13 cellular contexts compared by ENCODE assay signal in genomic region chr18:2589345-2590060, GRCh38. TPM values are rescaled to one million over a fixed set of nuclear protein-coding genes. Genes with fewer than 3 reads are reported as not detected.
DNase-seq lines count a peak whose midpoint lies in the region; ATAC-seq and TF ChIP-seq lines count a peak whose summit lies in the region.
"Had no signal": no experiment of that assay in that cellular context is flagged by ENCODE, and none has a peak within 500 bp of the region (broad histone marks: within the 10 kb centered on the region; RNA-seq: fewer than 3 reads in every experiment).

No MANE protein-coding gene starts in this region.

- POLR2A ChIA-PET in SK-N-SH (lab: Yijun Ruan, JAX) (no interaction called here), Panc1 (lab: Charles Lee) (interaction anchor here (0.8 kb wide), 1 partner anchor 10 kb away, joined by 4 read pairs; no protein-coding TSS in a partner anchor)

- TF ChIP-seq RAD21 in SK-N-SH (IDR thresholded peaks at IDR 0.05; ENCODE audit: low read length) = no peak

- intact Hi-C loops in Panc1 (cut with micrococcal nuclease; ENCODE audit: unreplicated experiment) = no loop called here
- intact Hi-C loops in posterior cingulate gyrus (cut with DNase I) = no loop called here

- H3K27ac Mint-ChIP-seq in effector memory CD8-positive, alpha-beta T cell = peak overlapping the region; percentile 86 to 89

- H3K9me3 Mint-ChIP-seq in effector memory CD8-positive, alpha-beta T cell = no peaks in the 10 kb centered on the region

- H3K4me2 ChIP-seq in SK-N-SH = no peak overlapping the region
- peak overlapping the region; percentile 56 for H3K4me2 ChIP-seq in smooth muscle cell

- H3K4me1 Mint-ChIP-seq in effector memory CD8-positive, alpha-beta T cell (ENCODE audit: low read depth in 2 of 2) = peaks cover 15 to 24% of the 10 kb centered on the region in 2 donors

- H3K4me1 ChIP-seq in SK-N-SH (ENCODE audit: control insufficient read depth in 1 of 2, insufficient read depth in 2 of 2, low read depth in 1 of 2, low read length in 1 of 2) (peaks cover 0 to 5% of the 10 kb centered on the region in 2 experiments; a peak in 1 of 4 replicates), Panc1 (ENCODE audit: control insufficient read depth, insufficient read depth, low read length) (no peaks in the 10 kb centered on the region), smooth muscle cell (ENCODE audit: low read depth) (peaks cover 15% of the 10 kb centered on the region)
- H3K4me1 ChIP-seq: HAP-1, SJCRH30 had no signal

- CTCF ChIA-PET in SK-N-SH (lab: Yijun Ruan, JAX) = interaction anchor here (0.9 to 1.0 kb wide), 2 partner anchors 42 to 127 kb away, joined by 3 to 5 read pairs; no protein-coding TSS in a partner anchor
- CTCF ChIA-PET in Panc1 (lab: Charles Lee) = interaction anchor here (0.7 kb wide), 1 partner anchor 21 kb away, joined by 8 read pairs; no protein-coding TSS in a partner anchor

- H3K36me3 ChIP-seq in SK-N-SH (replicated peaks in 1 of 2; ENCODE audit: control insufficient read depth in 1 of 2, insufficient read depth in 2 of 2, low read length in 1 of 2) (peaks cover 37 to 51% of the 10 kb centered on the region in 2 experiments), Panc1 (ENCODE audit: control insufficient read depth, insufficient read depth, low read length) (peaks cover 26% of the 10 kb centered on the region), smooth muscle cell (ENCODE audit: low read depth) (no peaks in the 10 kb centered on the region)

- DNase-seq in SK-N-SH (no peak), Panc1 (ENCODE audit: low read depth, low spot score) (no peak), smooth muscle cell (lab: John Stamatoyannopoulos, UW; ENCODE audit: unreplicated experiment) (no peak), posterior cingulate gyrus (no peak)
- no peak for DNase-seq in effector memory CD8-positive, alpha-beta T cell
- no peak for DNase-seq in stimulated activated CD4-positive, alpha-beta T cell treated with anti-CD3 and anti-CD28 coated beads, Interleukin-1b, Interleukin-23, amount 100 ng/mL, for 48 hours
- DNase-seq: GDM1, NCI-H2029, SJCRH30 had no signal

- in situ Hi-C loops in Panc1 (cut with HindIII; ENCODE audit: low pct_unique_long_range_greater_than_20kb, low sequenced_read_pairs) = no loop called here

- TF ChIP-seq EP300 in SK-N-SH (IDR thresholded peaks at IDR 0.05; ENCODE audit: borderline replicate concordance in 1 of 2, low read depth in 1 of 2, low read length in 1 of 2) = no peak

- no peaks in the 10 kb centered on the region for H3K27me3 Mint-ChIP-seq in effector memory CD8-positive, alpha-beta T cell
- H3K27me3 Mint-ChIP-seq: progenitor cell of endocrine pancreas had no signal

- no TSS peak for BruUV-seq in Panc1 (replicated peaks; lab: Mats Ljungman, UMichigan)

- H3K27ac ChIP-seq in SK-N-SH (ENCODE audit: low read depth in 2 of 2, low read length in 1 of 2) (no peak overlapping the region), Panc1 (ENCODE audit: low read length) (peak overlapping the region; percentile 34; the same call in 1 of the 2 replicates), smooth muscle cell (ENCODE audit: low read depth) (peak overlapping the region; percentile 92)
- H3K27ac ChIP-seq: SJCRH30 had no signal

- ATAC-seq in SK-N-SH treated with all-trans-retinoic acid at 6 μM for 48 hours (no peak), Panc1 (no peak), HG03045 (IDR thresholded peaks at IDR 0.05; ENCODE audit: unreplicated experiment) (no peak)
- peak; percentile 42 for ATAC-seq in effector memory CD8-positive, alpha-beta T cell (replicated peaks)

- no peaks in the 10 kb centered on the region for H3K9me2 ChIP-seq in SK-N-SH

- H4K20me1 ChIP-seq in SK-N-SH (ENCODE audit: insufficient read depth) (no peaks in the 10 kb centered on the region), smooth muscle cell (ENCODE audit: low read depth) (no peaks in the 10 kb centered on the region)

- H3K9me3 ChIP-seq in SK-N-SH (no peaks in the 10 kb centered on the region), Panc1 (ENCODE audit: control insufficient read depth, insufficient read depth, low read depth, low read length) (no peaks in the 10 kb centered on the region), smooth muscle cell (replicated peaks; ENCODE audit: low read depth) (no peaks in the 10 kb centered on the region)
- H3K9me3 ChIP-seq: HAP-1, SJCRH30 had no signal

- H2AFZ ChIP-seq in SK-N-SH (ENCODE audit: low read depth) (peak overlapping the region; percentile 29; the same call in 1 of the 2 replicates), smooth muscle cell (ENCODE audit: low read depth) (peak overlapping the region; percentile 46)

- H3K4me3 ChIP-seq in SK-N-SH (ENCODE audit: low read depth in 2 of 2, low read length in 1 of 2) (no peak overlapping the region), Panc1 (ENCODE audit: low read depth in 2 of 2, low read length in 2 of 2) (no peak overlapping the region), smooth muscle cell (peak overlapping the region; percentile 6)
- H3K4me3 ChIP-seq: HAP-1, SJCRH30 had no signal

- H3K36me3 Mint-ChIP-seq in effector memory CD8-positive, alpha-beta T cell (ENCODE audit: insufficient read depth) = peaks cover 3% of the 10 kb centered on the region

- peaks cover 9% of the 10 kb centered on the region for H3F3A ChIP-seq in SK-N-SH (replicated peaks; ENCODE audit: insufficient read depth)
- peaks cover 10% of the 10 kb centered on the region for H3F3A ChIP-seq in smooth muscle cell (ENCODE audit: low read depth)

- H3K4me3 Mint-ChIP-seq in effector memory CD8-positive, alpha-beta T cell = peak overlapping the region; percentile 56 to 73

- H3K27me3 ChIP-seq in SK-N-SH (ENCODE audit: insufficient read depth) (no peaks in the 10 kb centered on the region), Panc1 (ENCODE audit: control insufficient read depth, insufficient read depth, low read length) (no peaks in the 10 kb centered on the region), smooth muscle cell (ENCODE audit: low read depth) (no peaks in the 10 kb centered on the region)
- H3K27me3 ChIP-seq: SJCRH30 had no signal

- H3K79me2 ChIP-seq in SK-N-SH (ENCODE audit: insufficient read depth) (no peaks in the 10 kb centered on the region), smooth muscle cell (ENCODE audit: low read depth) (no peaks in the 10 kb centered on the region)

- H3K9ac ChIP-seq in SK-N-SH (no peak overlapping the region), smooth muscle cell (ENCODE audit: low read depth) (peak overlapping the region; percentile 57)

- no peak for TF ChIP-seq CTCF in SK-N-SH (IDR thresholded peaks at IDR 0.05)
- no peak for TF ChIP-seq CTCF in Panc1 (IDR thresholded peaks at IDR 0.05)
- TF ChIP-seq CTCF in smooth muscle cell (IDR thresholded peaks at IDR 0.05; ENCODE audit: borderline replicate concordance, insufficient read depth, poor library complexity, severe bottlenecking) = no peak

- WGBS in SK-N-SH (ENCODE audit: low lambda C conversion rate) = over 99% methylated on average over 3 of the region's 3 CpGs
- WGBS in smooth muscle cell (ENCODE audit: low lambda C conversion rate) = 81% methylated on average over 3 of the region's 3 CpGs

TF ChIP-seq in SK-N-SH, 30 proteins besides CTCF, POLR2A, EP300 and RAD21 (continues in another document):
- TF ChIP-seq RXRA (IDR thresholded peaks at IDR 0.05; ENCODE audit: borderline replicate concordance, low read depth) (no peak), POLR2AphosphoS5 (IDR thresholded peaks at IDR 0.05; ENCODE audit: low read depth, low read length) (no peak), TCF12 (IDR thresholded peaks at IDR 0.05) (no peak), RFX5 (IDR thresholded peaks at IDR 0.05; ENCODE audit: low read length) (no peak), FOSL2 (IDR thresholded peaks at IDR 0.05; ENCODE audit: borderline replicate concordance, low read depth) (no peak), GATA2 (CRISPR knock-in tag; IDR thresholded peaks at IDR 0.05) (no peak), USF2 (IDR thresholded peaks at IDR 0.05; ENCODE audit: borderline replicate concordance, low read depth, low read length) (no peak), RCOR1 (IDR thresholded peaks at IDR 0.05; ENCODE audit: low read length) (no peak)

TF ChIP-seq in SK-N-SH treated with all-trans-retinoic acid at 6 μM for 48 hours, 23 proteins besides CTCF, POLR2A, EP300 and RAD21 (continues in another document):
- no peak for TF ChIP-seq ZNF8 (CRISPR knock-in tag; IDR thresholded peaks at IDR 0.05)
- TF ChIP-seq ZFP3 (CRISPR knock-in tag; IDR thresholded peaks at IDR 0.05) = no peak
- no peak for TF ChIP-seq ZNF565 (CRISPR knock-in tag; conservative IDR thresholded peaks at IDR 0.05; ENCODE audit: low read depth)
- no peak for TF ChIP-seq CSRNP3 (CRISPR knock-in tag; IDR thresholded peaks at IDR 0.05)

RNA-seq across cellular contexts. Expression of gene NDC80, which starts 18.1 kb away (rescaled TPM):
- polyA plus RNA-seq in SK-N-SH (2012; rRNA removed) (7.9 and 11.3 TPM in 2 replicates), smooth muscle cell (8.1 and 8.8 TPM in 2 replicates)
- polyA plus RNA-seq in SK-N-SH (2012; cell fraction: cytosol; rRNA removed) = 10.1 and 11.6 TPM in 2 replicates
- polyA plus RNA-seq in SK-N-SH (2012; cell fraction: nucleus; rRNA removed) = 9.7 and 11.0 TPM in 2 replicates
- total RNA-seq in Panc1 (2021; ENCODE audit: unreplicated experiment) (36.0 TPM), smooth muscle cell (8.2 and 9.1 TPM in 2 replicates)
- 8.4 TPM for polyA plus RNA-seq in Panc1 (2012; ENCODE audit: insufficient read length)

RNA-seq across cellular contexts. Expression of gene METTL4, which starts 18.2 kb away (rescaled TPM):
- 2.9 and 5.3 TPM in 2 replicates for polyA plus RNA-seq in SK-N-SH (2012; rRNA removed)
- 5.4 TPM in 2 replicates for polyA plus RNA-seq in SK-N-SH (2012; cell fraction: cytosol; rRNA removed)
- 3.4 and 6.9 TPM in 2 replicates for polyA plus RNA-seq in SK-N-SH (2012; cell fraction: nucleus; rRNA removed)
- 9.6 TPM for total RNA-seq in Panc1 (2021; ENCODE audit: unreplicated experiment)
- polyA plus RNA-seq in Panc1 (2012; ENCODE audit: insufficient read length) = 5.4 TPM
- 7.3 and 27.7 TPM in 2 replicates for total RNA-seq in smooth muscle cell
- polyA plus RNA-seq in smooth muscle cell = 6.6 and 8.2 TPM in 2 replicates

Comparison
In these comparisons a context has a peak if more than half of its experiments do, and no peak if none do; other contexts are left out.
1. H3K27ac ChIP-seq: peak in Panc1 (single experiment) and smooth muscle cell (single experiment); none in SK-N-SH (0 of 2).